In genomic region chr4:25378130-25378743, GRCh38 we compare ENCODE assay signal across 10 cellular contexts. TPM values are rescaled to one million over a fixed set of nuclear protein-coding genes. Genes with fewer than 3 reads are reported as not detected.
DNase-seq lines count a peak whose midpoint lies in the region; ATAC-seq and TF ChIP-seq lines count a peak whose summit lies in the region.
"Had no signal": no experiment of that assay in that cellular context is flagged by ENCODE, and none has a peak within 500 bp of the region (broad histone marks: within the 10 kb centered on the region; RNA-seq: fewer than 3 reads in every experiment).

No MANE protein-coding gene starts in this region.

- POLR2A ChIA-PET in Panc1 (lab: Charles Lee) = no interaction called here

- TF ChIP-seq CTCF in Panc1 (IDR thresholded peaks at IDR 0.05) (no peak), fibroblast of villous mesenchyme (IDR thresholded peaks at IDR 0.05; ENCODE audit: insufficient read depth, low read depth, low read length) (no peak), type B pancreatic cell (conservative IDR thresholded peaks at IDR 0.05) (no peak)

- H3K4me1 Mint-ChIP-seq in type B pancreatic cell (ENCODE audit: unreplicated experiment) = peaks cover 5% of the 10 kb centered on the region

- peak overlapping the region; percentile 83 for H3K27ac ChIP-seq in Panc1 (ENCODE audit: low read length)

- in situ Hi-C loops in Panc1 (cut with HindIII; ENCODE audit: low pct_unique_long_range_greater_than_20kb, low sequenced_read_pairs) = no loop called here

- H3K9ac ChIP-seq in ES-I3 (ENCODE audit: low read depth, low read length) = peak overlapping the region; percentile 91; the same call in 1 of the 2 replicates

- peak overlapping the region; percentile 88 to 91 for H3K4me3 ChIP-seq in Panc1 (ENCODE audit: low read depth in 2 of 2, low read length in 2 of 2)
- H3K4me3 ChIP-seq in fibroblast of villous mesenchyme (ENCODE audit: low read depth, low read length) = peak overlapping the region; percentile 94
- H3K4me3 ChIP-seq in skeletal muscle cell (ENCODE audit: low read depth, low read length) = peak overlapping the region; percentile 92

- no peaks in the 10 kb centered on the region for H3K9me3 Mint-ChIP-seq in type B pancreatic cell

- H3K9me3 ChIP-seq in ES-I3 (ENCODE audit: control insufficient read depth, insufficient read depth, low read length) = no peaks in the 10 kb centered on the region
- no peaks in the 10 kb centered on the region for H3K9me3 ChIP-seq in Panc1 (ENCODE audit: control insufficient read depth, insufficient read depth, low read depth, low read length)

- no peak for ATAC-seq in Panc1

- H3K36me3 ChIP-seq in ES-I3 (ENCODE audit: insufficient read depth, low read length) = no peaks in the 10 kb centered on the region
- H3K36me3 ChIP-seq in Panc1 (ENCODE audit: control insufficient read depth, insufficient read depth, low read length) = peaks cover 11% of the 10 kb centered on the region

- no peaks in the 10 kb centered on the region for H3K27me3 ChIP-seq in Panc1 (ENCODE audit: control insufficient read depth, insufficient read depth, low read length)
- H3K27me3 ChIP-seq: foreskin keratinocyte had no signal

- H3K4me1 ChIP-seq in ES-I3 (ENCODE audit: insufficient read depth, low read length) = peaks cover 8% of the 10 kb centered on the region
- H3K4me1 ChIP-seq in Panc1 (ENCODE audit: control insufficient read depth, insufficient read depth, low read length) = peaks cover 4% of the 10 kb centered on the region; the same call in 1 of the 2 replicates
- H3K4me1 ChIP-seq: foreskin keratinocyte had no signal

- BruUV-seq in Panc1 (replicated peaks; lab: Mats Ljungman, UMichigan) = no TSS peak

- intact Hi-C loops in Panc1 (cut with micrococcal nuclease; ENCODE audit: unreplicated experiment) = no loop called here

- CTCF ChIA-PET in Panc1 (lab: Charles Lee) = no interaction called here

- H3K4me3 Mint-ChIP-seq in type B pancreatic cell = no peak overlapping the region

- DNase-seq in Panc1 (ENCODE audit: low read depth, low spot score) (no peak), fibroblast of villous mesenchyme (ENCODE audit: low read depth) (no peak), skeletal muscle cell (ENCODE audit: low read depth) (no peak), NCI-H187 treated with DMSO at 0.1 percent for 48 hours (lab: John Stamatoyannopoulos, UW) (no peak), type B pancreatic cell (ENCODE audit: extremely low spot score, unreplicated experiment) (no peak), DMS153 treated with DMSO at 0.1 percent for 48 hours (lab: John Stamatoyannopoulos, UW; ENCODE audit: unreplicated experiment) (no peak)
- DNase-seq in stimulated activated CD4-positive, alpha-beta T cell treated with anti-CD3 and anti-CD28 coated beads, Interleukin-15, amount 100 ng/mL, for 24 hours = no peak
- DNase-seq: stimulated activated CD4-positive, alpha-beta T cell treated with anti-CD3 and anti-CD28 coated beads, Interleukin-4, amount 100 ng/mL, for 4 hours had no signal

- no peaks in the 10 kb centered on the region for H3K27me3 Mint-ChIP-seq in type B pancreatic cell

- H3K27ac Mint-ChIP-seq in type B pancreatic cell = no peak overlapping the region

- H3K36me3 Mint-ChIP-seq in type B pancreatic cell = peaks cover 3% of the 10 kb centered on the region

RNA-seq across cellular contexts. Expression of gene ANAPC4, which starts 1.2 kb away (rescaled TPM):
- total RNA-seq in Panc1 (2021; ENCODE audit: unreplicated experiment) (22.8 TPM), fibroblast of villous mesenchyme (25.4 and 27.6 TPM in 2 replicates), type B pancreatic cell (ENCODE audit: low replicate concordance) (17.8 and 29.1 TPM in 2 replicates)
- 6.9 TPM for polyA plus RNA-seq in Panc1 (2012; ENCODE audit: insufficient read length)
